In genomic region chr20:44475694-44476560, GRCh38 we compare ENCODE assay signal across 8 cellular contexts. TPM values are rescaled to one million over a fixed set of nuclear protein-coding genes. Genes with fewer than 3 reads are reported as not detected.
A peak's percentile ranks its signal among the peaks of the same experiment; 100 is the strongest.
DNase-seq lines count a peak whose midpoint lies in the region; ATAC-seq, FAIRE-seq and TF ChIP-seq lines count a peak whose summit lies in the region.

TTPAL (plus strand) TSS chr20:44475874; CDS start chr20:44480000, 4,126 bp downstream.

- ATAC-seq in GM19025 (IDR thresholded peaks at IDR 0.05; ENCODE audit: low read depth, unreplicated experiment), result peak; percentile 92
- ATAC-seq in HG03280 (IDR thresholded peaks at IDR 0.05; ENCODE audit: unreplicated experiment), result peak; percentile 96
- ATAC-seq in activated CD4-positive, CD25-positive, alpha-beta regulatory T cell treated with anti-CD3 and anti-CD28 coated beads, Interleukin-2, amount 50 U/mL, for 24 hours, result peak; percentile 97
- peak; percentile 97 for ATAC-seq in central memory CD8-positive, alpha-beta T cell (replicated peaks; ENCODE audit: extremely low read depth, poor library complexity, severe bottlenecking)

- peak; percentile 42 for TF ChIP-seq CTCF in AG09319 (IDR thresholded peaks at IDR 0.05; ENCODE audit: low read depth, low read length)
- peak; percentile 33 for TF ChIP-seq CTCF in kidney (IDR thresholded peaks at IDR 0.05; ENCODE audit: borderline replicate concordance, extremely low read depth, insufficient read depth)

- peak within 1 kb of the TSS; percentile 95 for H3K27ac Mint-ChIP-seq in central memory CD8-positive, alpha-beta T cell (ENCODE audit: low read depth)

- peak within 1 kb of the TSS; percentile 61 to 81 for H3K27ac ChIP-seq in kidney (ENCODE audit: low read depth in 2 of 2, low read length in 2 of 2)

- peaks cover 0 to 12% of the 10 kb centered on the region in 2 donors for H3K4me1 ChIP-seq in kidney (ENCODE audit: control insufficient read depth in 1 of 2, insufficient read depth in 1 of 2, low read depth in 1 of 2, low read length in 2 of 2)

- H3K9ac ChIP-seq in kidney (ENCODE audit: low read length in 2 of 2), result peak within 1 kb of the TSS; percentile 93 to 95

- H3K4me1 Mint-ChIP-seq in central memory CD8-positive, alpha-beta T cell, result peaks cover 34% of the 10 kb centered on the region

- no peaks in the 10 kb centered on the region for H3K27me3 Mint-ChIP-seq in central memory CD8-positive, alpha-beta T cell

- intact Hi-C loops in kidney (cut with DNase I), result no loop called here

- H3K36me3 ChIP-seq in kidney (ENCODE audit: control insufficient read depth in 1 of 2, insufficient read depth in 2 of 2, low read length in 2 of 2), result no peaks in the 10 kb centered on the region

- DNase-seq in AG09319 (ENCODE audit: extremely low read depth, low read depth) (no peak), NCI-H345 (lab: John Stamatoyannopoulos, UW) (peak; percentile 95), kidney (peak; percentile 95)
- peak; percentile 77 to 78 for DNase-seq in central memory CD8-positive, alpha-beta T cell (ENCODE audit: low spot score in 2 of 2)
- DNase-seq in stimulated activated CD4-positive, alpha-beta T cell treated with anti-CD3 and anti-CD28 coated beads, Interleukin-15, amount 100 ng/mL, for 1 hour (ENCODE audit: low read depth in 1 of 2, low spot score in 1 of 2), result peak; percentile 79 to 89

- peak within 1 kb of the TSS; percentile 72 to 96 for H3K4me3 ChIP-seq in kidney (ENCODE audit: low read length in 2 of 2)

- no peaks in the 10 kb centered on the region for H3K9me3 Mint-ChIP-seq in central memory CD8-positive, alpha-beta T cell

- no peak for FAIRE-seq in kidney (lab: Jason Lieb, UNC)

- no peaks in the 10 kb centered on the region for H3K9me3 ChIP-seq in kidney (ENCODE audit: control insufficient read depth in 1 of 2, low read length in 2 of 2)

- H3K36me3 Mint-ChIP-seq in central memory CD8-positive, alpha-beta T cell (ENCODE audit: insufficient read depth), result peaks cover 14% of the 10 kb centered on the region

- peak within 1 kb of the TSS; percentile 97 for H3K4me3 Mint-ChIP-seq in central memory CD8-positive, alpha-beta T cell

RNA-seq across cellular contexts. Expression of gene TTPAL, which starts in this region (rescaled TPM):
- 13.5 TPM for total RNA-seq in kidney
- 3.5 TPM for polyA plus RNA-seq in kidney (ENCODE audit: insufficient read depth, low read depth, low replicate concordance)
